In genomic region chr22:36506637-36507517, GRCh38 we compare ENCODE assay signal across 8 cellular contexts. TPM values are rescaled to one million over a fixed set of nuclear protein-coding genes. Genes with fewer than 3 reads are reported as not detected.
DNase-seq lines count a peak whose midpoint lies in the region; ATAC-seq, FAIRE-seq and TF ChIP-seq lines count a peak whose summit lies in the region.

Gene FOXRED2, minus strand, starts transcription at chr22:36507040. Its CDS starts 618 bp downstream, at chr22:36506422.

- peaks cover 8% of the 10 kb centered on the region for H3K36me3 Mint-ChIP-seq in astrocyte (ENCODE audit: low read depth, unreplicated experiment)

- H3K9ac ChIP-seq in astrocyte (ENCODE audit: low read length): peak within 1 kb of the TSS; percentile 23

- H3K4me1 Mint-ChIP-seq in astrocyte (ENCODE audit: low read depth, unreplicated experiment): no peaks in the 10 kb centered on the region

- H3K4me2 ChIP-seq in astrocyte (ENCODE audit: low read length): peak within 1 kb of the TSS; percentile 83
- H3K4me2 ChIP-seq in hepatocyte: peak within 1 kb of the TSS; percentile 82

- H3K4me3 Mint-ChIP-seq in astrocyte (ENCODE audit: unreplicated experiment): peak within 1 kb of the TSS; percentile 72

- ATAC-seq in HG02763 (IDR thresholded peaks at IDR 0.05; ENCODE audit: unreplicated experiment) (peak; percentile 85), HG02973 (IDR thresholded peaks at IDR 0.05; ENCODE audit: unreplicated experiment) (no peak)

- H3K9me3 Mint-ChIP-seq in astrocyte (ENCODE audit: unreplicated experiment): no peaks in the 10 kb centered on the region

- H3K36me3 ChIP-seq in astrocyte (ENCODE audit: insufficient read depth, low read length): peaks cover 17% of the 10 kb centered on the region
- no peaks in the 10 kb centered on the region for H3K36me3 ChIP-seq in hepatocyte (replicated peaks; ENCODE audit: insufficient read depth, low read depth)

- H4K20me1 ChIP-seq in astrocyte (ENCODE audit: insufficient read depth, low read length) (peaks cover 14% of the 10 kb centered on the region), hepatocyte (ENCODE audit: insufficient read depth, poor library complexity, severe bottlenecking) (no peaks in the 10 kb centered on the region)

- H3K27me3 Mint-ChIP-seq in astrocyte (ENCODE audit: low read depth, unreplicated experiment): peaks cover 6% of the 10 kb centered on the region

- no peaks in the 10 kb centered on the region for H3K79me2 ChIP-seq in astrocyte (ENCODE audit: insufficient read depth, low read length)
- H3K79me2 ChIP-seq in hepatocyte: peaks cover 5% of the 10 kb centered on the region

- H2AFZ ChIP-seq in astrocyte (ENCODE audit: low read depth, low read length) (peak within 1 kb of the TSS; percentile 59), hepatocyte (peak within 1 kb of the TSS; percentile 71)

- TF ChIP-seq CTCF in GM12865 (IDR thresholded peaks at IDR 0.05; ENCODE audit: insufficient read depth, low read depth, low read length, missing control alignments): no peak
- no peak for TF ChIP-seq CTCF in astrocyte (IDR thresholded peaks at IDR 0.05; ENCODE audit: insufficient read depth, low read depth, low read length)
- TF ChIP-seq CTCF in hepatocyte (IDR thresholded peaks at IDR 0.05; ENCODE audit: poor library complexity): no peak
- TF ChIP-seq CTCF in retinal pigment epithelial cell (conservative IDR thresholded peaks at IDR 0.05; ENCODE audit: low read depth, low read length): no peak

- FAIRE-seq in astrocyte (lab: Jason Lieb, UNC): no peak

- H3K27ac ChIP-seq in astrocyte (ENCODE audit: low read depth, low read length) (no peak within 1 kb of the TSS), hepatocyte (peak within 1 kb of the TSS; percentile 56)

- H3K27ac Mint-ChIP-seq in astrocyte (ENCODE audit: unreplicated experiment): peak within 1 kb of the TSS; percentile 41

- no peaks in the 10 kb centered on the region for H3K9me3 ChIP-seq in astrocyte (ENCODE audit: insufficient read depth, low read depth, low read length)
- H3K9me3 ChIP-seq in hepatocyte (ENCODE audit: low read depth): no peaks in the 10 kb centered on the region

- peak; percentile 93 for DNase-seq in GM12865 (ENCODE audit: low read depth)
- peak; percentile 86 for DNase-seq in NCI-H2029 (lab: John Stamatoyannopoulos, UW)
- peak; percentile 82 for DNase-seq in T-helper 9 cell
- DNase-seq in astrocyte (ENCODE audit: low read depth): peak; percentile 49
- DNase-seq in hepatocyte (ENCODE audit: low spot score): peak; percentile 96
- DNase-seq in retinal pigment epithelial cell (ENCODE audit: low read depth): peak; percentile 56

- H3K4me3 ChIP-seq in GM12865 (ENCODE audit: low read depth, low read length): peak within 1 kb of the TSS; percentile 74
- H3K4me3 ChIP-seq in astrocyte (ENCODE audit: insufficient read depth, low read depth, low read length): peak within 1 kb of the TSS; percentile 54
- peak within 1 kb of the TSS; percentile 50 for H3K4me3 ChIP-seq in hepatocyte
- peak within 1 kb of the TSS; percentile 49 for H3K4me3 ChIP-seq in retinal pigment epithelial cell (ENCODE audit: low read length)

- H3K4me1 ChIP-seq in astrocyte (ENCODE audit: insufficient read depth, low read length) (peaks cover 10% of the 10 kb centered on the region), hepatocyte (ENCODE audit: insufficient read depth) (peaks cover 10% of the 10 kb centered on the region)

- WGBS in hepatocyte (ENCODE audit: low lambda C conversion rate, missing lambda C conversion rate): 7% methylated on average over 72 of the region's 75 CpGs

- H3K9me2 ChIP-seq in hepatocyte (replicated peaks; ENCODE audit: insufficient read depth): no peaks in the 10 kb centered on the region

- no peaks in the 10 kb centered on the region for H3K27me3 ChIP-seq in astrocyte (ENCODE audit: insufficient read depth, low read length)
- H3K27me3 ChIP-seq in hepatocyte: no peaks in the 10 kb centered on the region

RNA-seq across cellular contexts. Expression of gene FOXRED2, which starts in this region (rescaled TPM):
- total RNA-seq in astrocyte (5.3 and 5.9 TPM in 2 replicates), hepatocyte (4.9 and 8.5 TPM in 2 replicates)
- 7.7 and 9.7 TPM in 2 replicates for polyA plus RNA-seq in hepatocyte
